ENCODE assay signal across 29 cellular contexts in the genomic region with DNA sequence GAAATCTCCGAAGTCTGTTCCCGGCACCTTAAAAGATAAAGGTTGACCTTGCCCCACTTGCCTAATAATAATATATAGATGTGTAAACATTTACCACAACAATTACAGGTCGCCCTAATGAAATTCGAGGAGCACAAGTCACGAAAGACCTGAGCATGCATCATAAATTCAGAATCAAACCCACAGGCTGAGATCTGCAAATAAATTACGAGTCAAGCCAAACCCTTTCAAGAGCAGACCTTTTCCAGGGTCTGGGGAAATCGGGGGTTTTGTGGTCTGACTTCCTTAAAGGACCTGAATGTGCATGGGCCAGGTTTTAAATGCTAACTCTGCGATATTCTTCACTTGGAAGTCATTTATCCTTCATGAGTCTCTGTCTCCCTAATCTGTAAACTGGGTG.
"Had no signal": no experiment of that assay in that cellular context is flagged by ENCODE, and none has a peak within 500 bp of the region (broad histone marks: within the 10 kb centered on the region; RNA-seq: fewer than 3 reads in every experiment).

No MANE protein-coding gene starts in this region.

- H3K9me3 Mint-ChIP-seq: activated naive CD8-positive, alpha-beta T cell treated with anti-CD3 and anti-CD28 coated beads for 36 hours; activated T-helper 17 cell treated with anti-CD3 and anti-CD28 coated beads, Interleukin-2, amount 50 U/mL, for 72 hours had no signal

- H3K27ac ChIP-seq: brain microvascular endothelial cell, WERI-Rb-1 had no signal

- ATAC-seq: activated T-cell treated with anti-CD3 and anti-CD28 coated beads, Interleukin-2, amount 50 U/mL, for 72 hours; activated T-helper 17 cell treated with anti-CD3 and anti-CD28 coated beads, Interleukin-2, amount 50 U/mL, for 72 hours had no signal

- H3K27me3 Mint-ChIP-seq: activated CD4-positive, alpha-beta memory T cell treated with anti-CD3 and anti-CD28 coated beads, Interleukin-2, amount 10 ng/mL, durations not matched to agents 7 days and 5 days; activated naive CD8-positive, alpha-beta T cell treated with anti-CD3 and anti-CD28 coated beads for 36 hours had no signal

- H3K36me3 Mint-ChIP-seq: activated naive CD8-positive, alpha-beta T cell treated with anti-CD3 and anti-CD28 coated beads for 36 hours had no signal

- H3K27ac Mint-ChIP-seq: activated CD4-positive, alpha-beta memory T cell treated with anti-CD3 and anti-CD28 coated beads, Interleukin-2, amount 10 ng/mL, durations not matched to agents 7 days and 5 days; activated naive CD8-positive, alpha-beta T cell treated with anti-CD3 and anti-CD28 coated beads for 36 hours; activated T-cell treated with anti-CD3 and anti-CD28 coated beads, Interleukin-2, amount 50 U/mL, for 72 hours; activated T-helper 17 cell treated with anti-CD3 and anti-CD28 coated beads, Interleukin-2, amount 50 U/mL, for 72 hours had no signal

- H3K36me3 ChIP-seq: brain microvascular endothelial cell, WERI-Rb-1 had no signal

- DNase-seq: activated CD4-positive, alpha-beta memory T cell treated with anti-CD3 and anti-CD28 coated beads, Interleukin-2, amount 10 ng/mL, durations not matched to agents 7 days and 5 days; activated CD4-positive, alpha-beta T cell treated with anti-CD3 and anti-CD28 coated beads for 1 hour; activated CD4-positive, alpha-beta T cell treated with anti-CD3 and anti-CD28 coated beads for 48 hours; activated CD4-positive, CD25-positive, alpha-beta regulatory T cell; activated effector memory CD4-positive, alpha-beta T cell treated with anti-CD3 and anti-CD28 coated beads, Interleukin-2, amount 50 U/mL, for 16 hours; activated naive CD4-positive, alpha-beta T cell; activated naive CD4-positive, alpha-beta T cell treated with anti-CD3 and anti-CD28 coated beads, Interleukin-2, amount 50 U/mL, for 16 hours; activated naive CD8-positive, alpha-beta T cell treated with anti-CD3 and anti-CD28 coated beads for 36 hours; activated T-cell treated with anti-CD3 and anti-CD28 coated beads, Interleukin-2, amount 50 U/mL, for 1 hour; activated T-cell treated with anti-CD3 and anti-CD28 coated beads, Interleukin-2, amount 50 U/mL, for 72 hours; amniotic stem cell; aorta; brain microvascular endothelial cell; central memory CD4-positive, alpha-beta T cell; Karpas-422; KBM-7; NCI-H1105 treated with DMSO at 0.1 percent for 48 hours; NCI-H1436 treated with DMSO at 0.1 percent for 48 hours; NCI-H1694 treated with DMSO at 0.1 percent for 48 hours; NCI-H2029; NCI-H345; NCI-H526 treated with DMSO at 0.1 percent for 48 hours; Right ventricle myocardium superior; SW 1271; T-helper 1 cell; T-helper 2 cell; T-helper 9 cell; WERI-Rb-1 had no signal

- H3K4me1 Mint-ChIP-seq: activated CD4-positive, alpha-beta memory T cell treated with anti-CD3 and anti-CD28 coated beads, Interleukin-2, amount 10 ng/mL, durations not matched to agents 7 days and 5 days; activated naive CD8-positive, alpha-beta T cell treated with anti-CD3 and anti-CD28 coated beads for 36 hours; activated T-helper 17 cell treated with anti-CD3 and anti-CD28 coated beads, Interleukin-2, amount 50 U/mL, for 72 hours had no signal

- H3K27me3 ChIP-seq: brain microvascular endothelial cell had no signal

- H3K4me3 Mint-ChIP-seq: activated CD4-positive, alpha-beta memory T cell treated with anti-CD3 and anti-CD28 coated beads, Interleukin-2, amount 10 ng/mL, durations not matched to agents 7 days and 5 days; activated naive CD8-positive, alpha-beta T cell treated with anti-CD3 and anti-CD28 coated beads for 36 hours; activated T-cell treated with anti-CD3 and anti-CD28 coated beads, Interleukin-2, amount 50 U/mL, for 72 hours; activated T-helper 17 cell treated with anti-CD3 and anti-CD28 coated beads, Interleukin-2, amount 50 U/mL, for 72 hours had no signal
